ENCODE assay signal across 28 cellular contexts in genomic region chr16:31674686-31675085, GRCh38.
"Had no signal": no experiment of that assay in that cellular context is flagged by ENCODE, and none has a peak within 500 bp of the region (broad histone marks: within the 10 kb centered on the region; RNA-seq: fewer than 3 reads in every experiment).

No MANE protein-coding gene starts in this region.

- FAIRE-seq: urothelium cell line had no signal

- DNase-seq: naive B cell; naive thymus-derived CD8-positive, alpha-beta T cell; nephron progenitor cell; nucleus accumbens; posterior cingulate gyrus; psoas muscle; right cardiac atrium; stimulated activated CD4-positive, alpha-beta T cell treated with anti-CD3 and anti-CD28 coated beads, Interleukin-15, amount 100 ng/mL, for 24 hours; stimulated activated CD4-positive, alpha-beta T cell treated with anti-CD3 and anti-CD28 coated beads, Interleukin-2, amount 100 ng/mL, for 24 hours; stimulated activated CD4-positive, alpha-beta T cell treated with anti-CD3 and anti-CD28 coated beads, Interleukin-2, amount 100 ng/mL, for 48 hours; stimulated activated CD4-positive, alpha-beta T cell treated with anti-CD3 and anti-CD28 coated beads, Interleukin-4, amount 100 ng/mL, for 4 hours; stimulated activated CD8-positive, alpha-beta memory T cell treated with anti-CD3 and anti-CD28 coated beads, Interleukin-4, amount 100 ng/mL, for 48 hours; stimulated activated naive CD4-positive, alpha-beta T cell; stimulated activated naive CD8-positive, alpha-beta T cell treated with anti-CD3 and anti-CD28 coated beads, Interleukin-15, amount 100 ng/mL, for 72 hours; stimulated activated naive CD8-positive, alpha-beta T cell treated with anti-CD3 and anti-CD28 coated beads, Interleukin-15, Interleukin-2, amounts not matched to agents 100 U/mL and 50 U/mL, for 24 hours; thyroid gland; trophoblast cell; upper lobe of left lung had no signal

- ATAC-seq: naive thymus-derived CD8-positive, alpha-beta T cell; natural killer cell treated with Interleukin-12 subunit alpha and Interleukin-12 subunit beta and Interleukin-15 and Interleukin-18, amount 100 ng/mL, for 72 hours; psoas muscle; right cardiac atrium; sciatic nerve; stimulated activated memory B cell treated with anti-CD40 and anti-IgM and Interleukin-4, amounts not matched to agents 10 μg/mL and 1 μg/mL and 100 μg/mL, for 72 hours; stimulated activated naive CD8-positive, alpha-beta T cell treated with anti-CD3 and anti-CD28 coated beads, Interleukin-15, amount 100 ng/mL, for 72 hours; stimulated activated naive CD8-positive, alpha-beta T cell treated with anti-CD3 and anti-CD28 coated beads, Interleukin-15, Interleukin-2, amounts not matched to agents 100 U/mL and 50 U/mL, for 24 hours had no signal

- H3K4me3 ChIP-seq: psoas muscle, skin epidermis, thoracic aorta, thyroid gland, tibial nerve, upper lobe of left lung, vagina had no signal

- H3K9me3 ChIP-seq: neutrophil, psoas muscle, thyroid gland, upper lobe of left lung, vagina had no signal

- H3K4me1 ChIP-seq: parathyroid adenoma, psoas muscle, thyroid gland, tibial nerve, upper lobe of left lung, vagina had no signal

- H3K9ac ChIP-seq: parathyroid adenoma had no signal

- H3K79me2 ChIP-seq: parathyroid adenoma had no signal

- H3K36me3 ChIP-seq: neutrophil, thoracic aorta, thyroid gland, tibial nerve, upper lobe of left lung, vagina had no signal

- H3K27ac ChIP-seq: neutrophil, parathyroid adenoma, psoas muscle, skin epidermis, thoracic aorta, thyroid gland, tibial nerve, upper lobe of left lung, vagina had no signal

- H3K27me3 ChIP-seq: neutrophil, thyroid gland, tibial nerve, upper lobe of left lung, vagina had no signal

- H2AFZ ChIP-seq: parathyroid adenoma had no signal
